In genomic region chr11:124761301-124762021, GRCh38 we compare ENCODE assay signal across 10 cellular contexts. TPM values are rescaled to one million over a fixed set of nuclear protein-coding genes. Genes with fewer than 3 reads are reported as not detected.
DNase-seq lines count a peak whose midpoint lies in the region; TF ChIP-seq lines count a peak whose summit lies in the region.
"Had no signal": no experiment of that assay in that cellular context is flagged by ENCODE, and none has a peak within 500 bp of the region (broad histone marks: within the 10 kb centered on the region; RNA-seq: fewer than 3 reads in every experiment).

No MANE protein-coding gene starts in this region.

- peaks cover 55% of the 10 kb centered on the region for H3K27me3 Mint-ChIP-seq in activated T-cell treated with anti-CD3 and anti-CD28 coated beads, Interleukin-2, amount 50 U/mL, for 24 hours
- peaks cover 50% of the 10 kb centered on the region for H3K27me3 Mint-ChIP-seq in activated T-helper 2 cell treated with anti-CD3 and anti-CD28 coated beads, Interferon-gamma antibody, Interleukin-2, Interleukin-4, amounts not matched to agents 10 μg/mL and 5 μg/mL and 100 μg/mL, durations not matched to agents 14 hours and 24 hours and 36 hours (ENCODE audit: low read depth)
- peaks cover 65% of the 10 kb centered on the region for H3K27me3 Mint-ChIP-seq in type B pancreatic cell

- no peak for DNase-seq in activated T-cell treated with anti-CD3 and anti-CD28 coated beads, Interleukin-2, amount 50 U/mL, for 24 hours
- DNase-seq in activated T-cell treated with anti-CD3 and anti-CD28 coated beads, Interleukin-2, amount 50 U/mL, for 1 hour, result no peak
- no peak for DNase-seq in activated T-helper 2 cell treated with anti-CD3 and anti-CD28 coated beads, Interferon-gamma antibody, Interleukin-2, Interleukin-4, amounts not matched to agents 10 μg/mL and 5 μg/mL and 100 μg/mL, durations not matched to agents 14 hours and 24 hours and 36 hours (ENCODE audit: low spot score)
- DNase-seq in type B pancreatic cell (ENCODE audit: extremely low spot score, unreplicated experiment), result no peak
- DNase-seq in AML-193 (lab: John Stamatoyannopoulos, UW), result no peak
- DNase-seq in ureter (ENCODE audit: low spot score), result no peak
- no peak for DNase-seq in foreskin fibroblast

- H3K4me3 ChIP-seq in liver (ENCODE audit: low read depth in 1 of 3, low read length in 3 of 3), result peak overlapping the region; percentile 42 to 60 (median 52)
- H3K4me3 ChIP-seq in foreskin fibroblast (ENCODE audit: low read depth in 1 of 2, low read length in 2 of 2), result no peak overlapping the region

- peak overlapping the region in 1 of 2 donors; percentile 43 for H3K9ac ChIP-seq in liver (ENCODE audit: low read depth in 1 of 2, low read length in 2 of 2)

- no peak overlapping the region for H3K27ac Mint-ChIP-seq in activated T-cell treated with anti-CD3 and anti-CD28 coated beads, Interleukin-2, amount 50 U/mL, for 24 hours
- no peak overlapping the region for H3K27ac Mint-ChIP-seq in activated T-helper 2 cell treated with anti-CD3 and anti-CD28 coated beads, Interferon-gamma antibody, Interleukin-2, Interleukin-4, amounts not matched to agents 10 μg/mL and 5 μg/mL and 100 μg/mL, durations not matched to agents 14 hours and 24 hours and 36 hours
- no peak overlapping the region for H3K27ac Mint-ChIP-seq in type B pancreatic cell

- H3K36me3 ChIP-seq in liver (ENCODE audit: control insufficient read depth in 4 of 4, insufficient read depth in 3 of 4, low read depth in 1 of 4, low read length in 3 of 4), result no peaks in the 10 kb centered on the region

- peaks cover 18 to 39% (median 22%) of the 10 kb centered on the region in 4 donors for H3K4me1 ChIP-seq in liver (ENCODE audit: control insufficient read depth in 4 of 4, insufficient read depth in 4 of 4, low read length in 3 of 4)

- H3K27ac ChIP-seq in liver (ENCODE audit: low read depth in 1 of 2, low read length in 2 of 2), result peak overlapping the region; percentile 82 to 84
- H3K27ac ChIP-seq: SK-N-MC had no signal

- intact Hi-C loops in activated T-helper 2 cell treated with anti-CD3 and anti-CD28 coated beads, Interferon-gamma antibody, Interleukin-2, Interleukin-4, amounts not matched to agents 10 μg/mL and 5 μg/mL and 100 μg/mL, durations not matched to agents 14 hours and 24 hours and 36 hours (cut with micrococcal nuclease), result loop anchor here (2.0 kb wide), 4 partner anchors 15 to 75 kb away; partner anchors contain the start of gene MSANTD2

- peaks cover 33% of the 10 kb centered on the region for H3K4me1 Mint-ChIP-seq in activated T-cell treated with anti-CD3 and anti-CD28 coated beads, Interleukin-2, amount 50 U/mL, for 24 hours (ENCODE audit: low read depth)
- H3K4me1 Mint-ChIP-seq in activated T-helper 2 cell treated with anti-CD3 and anti-CD28 coated beads, Interferon-gamma antibody, Interleukin-2, Interleukin-4, amounts not matched to agents 10 μg/mL and 5 μg/mL and 100 μg/mL, durations not matched to agents 14 hours and 24 hours and 36 hours (ENCODE audit: low read depth), result peaks cover 17% of the 10 kb centered on the region
- peaks cover 23% of the 10 kb centered on the region for H3K4me1 Mint-ChIP-seq in type B pancreatic cell (ENCODE audit: unreplicated experiment)

- TF ChIP-seq CTCF in liver (IDR thresholded peaks at IDR 0.05; ENCODE audit: low read depth, low read length, missing input control) (no peak), type B pancreatic cell (conservative IDR thresholded peaks at IDR 0.05) (no peak), foreskin fibroblast (IDR thresholded peaks at IDR 0.05; ENCODE audit: low read depth, low read length) (no peak)

- no peak for TF ChIP-seq RAD21 in liver (IDR thresholded peaks at IDR 0.05)

- H3K9me3 Mint-ChIP-seq in activated T-cell treated with anti-CD3 and anti-CD28 coated beads, Interleukin-2, amount 50 U/mL, for 24 hours, result no peaks in the 10 kb centered on the region
- no peaks in the 10 kb centered on the region for H3K9me3 Mint-ChIP-seq in activated T-helper 2 cell treated with anti-CD3 and anti-CD28 coated beads, Interferon-gamma antibody, Interleukin-2, Interleukin-4, amounts not matched to agents 10 μg/mL and 5 μg/mL and 100 μg/mL, durations not matched to agents 14 hours and 24 hours and 36 hours
- no peaks in the 10 kb centered on the region for H3K9me3 Mint-ChIP-seq in type B pancreatic cell

- H3K9me3 ChIP-seq in liver (ENCODE audit: control insufficient read depth in 4 of 4, low read length in 3 of 4), result no peaks in the 10 kb centered on the region

- peaks cover 0 to 8% (median 5%) of the 10 kb centered on the region in 4 donors for H3K27me3 ChIP-seq in liver (ENCODE audit: control insufficient read depth in 4 of 4, insufficient read depth in 4 of 4, low read length in 3 of 4)

- peaks cover 16% of the 10 kb centered on the region for H3K36me3 Mint-ChIP-seq in activated T-cell treated with anti-CD3 and anti-CD28 coated beads, Interleukin-2, amount 50 U/mL, for 24 hours (ENCODE audit: low read depth)
- peaks cover 4% of the 10 kb centered on the region for H3K36me3 Mint-ChIP-seq in activated T-helper 2 cell treated with anti-CD3 and anti-CD28 coated beads, Interferon-gamma antibody, Interleukin-2, Interleukin-4, amounts not matched to agents 10 μg/mL and 5 μg/mL and 100 μg/mL, durations not matched to agents 14 hours and 24 hours and 36 hours (ENCODE audit: low read depth)
- H3K36me3 Mint-ChIP-seq in type B pancreatic cell, result peaks cover 6% of the 10 kb centered on the region

- 14% methylated on average over 21 of the region's 21 CpGs for WGBS in liver

- peak overlapping the region; percentile 64 for H3K4me3 Mint-ChIP-seq in activated T-cell treated with anti-CD3 and anti-CD28 coated beads, Interleukin-2, amount 50 U/mL, for 24 hours
- H3K4me3 Mint-ChIP-seq in activated T-helper 2 cell treated with anti-CD3 and anti-CD28 coated beads, Interferon-gamma antibody, Interleukin-2, Interleukin-4, amounts not matched to agents 10 μg/mL and 5 μg/mL and 100 μg/mL, durations not matched to agents 14 hours and 24 hours and 36 hours (ENCODE audit: low read depth), result peak overlapping the region; percentile 49
- H3K4me3 Mint-ChIP-seq in type B pancreatic cell, result peak overlapping the region; percentile 66

TF ChIP-seq in liver, 16 proteins besides CTCF, POLR2A, EP300 and RAD21:
- no peak for TF ChIP-seq ZBTB33 (IDR thresholded peaks at IDR 0.05)
- peak; percentile 8 to 43 for TF ChIP-seq RXRA (IDR thresholded peaks at IDR 0.05)
- peak; percentile 61 for TF ChIP-seq NR2F2 (IDR thresholded peaks at IDR 0.05)

RNA-seq across cellular contexts. Expression of gene ESAM, which starts 0.6 kb away (rescaled TPM):
- total RNA-seq in activated T-helper 2 cell treated with anti-CD3 and anti-CD28 coated beads, Interferon-gamma antibody, Interleukin-2, Interleukin-4, amounts not matched to agents 10 μg/mL and 5 μg/mL and 100 μg/mL, durations not matched to agents 14 hours and 24 hours and 36 hours, result 0.18 and 0.23 TPM in 2 replicates
- total RNA-seq in liver (1 to 10 TPM; 4.0 to 9.8 TPM), type B pancreatic cell (ENCODE audit: low replicate concordance) (3.6 and 3.7 TPM in 2 replicates), ureter (34.4 TPM)
- polyA plus RNA-seq in liver, result 10 to 100 TPM in 1 of 2 donors, 1 to 10 TPM in 1; 9.9 to 15.6 TPM

RNA-seq across cellular contexts. Expression of gene VSIG2, which starts 9.4 kb away (rescaled TPM):
- not detected in 2 replicates for total RNA-seq in activated T-helper 2 cell treated with anti-CD3 and anti-CD28 coated beads, Interferon-gamma antibody, Interleukin-2, Interleukin-4, amounts not matched to agents 10 μg/mL and 5 μg/mL and 100 μg/mL, durations not matched to agents 14 hours and 24 hours and 36 hours
- total RNA-seq in liver (under 1 TPM in 1 of 2 donors, not detected in 1; 0.75 TPM), type B pancreatic cell (ENCODE audit: low replicate concordance) (8.7 and 14.8 TPM in 2 replicates), ureter (215 TPM)
- polyA plus RNA-seq in liver, result 1 to 10 TPM in 1 of 2 donors, under 1 TPM in 1; 0.51 to 1.3 TPM
- polyA plus RNA-seq: BJ had no signal

RNA-seq across cellular contexts. Expression of gene NRGN, which starts 21.7 kb away (rescaled TPM):
- 5.0 and 6.7 TPM in 2 replicates for total RNA-seq in activated T-helper 2 cell treated with anti-CD3 and anti-CD28 coated beads, Interferon-gamma antibody, Interleukin-2, Interleukin-4, amounts not matched to agents 10 μg/mL and 5 μg/mL and 100 μg/mL, durations not matched to agents 14 hours and 24 hours and 36 hours
- 1 to 10 TPM in 1 of 2 donors, not detected in 1; 1.7 TPM for total RNA-seq in liver
- 1 to 10 TPM in 1 of 2 donors, under 1 TPM in 1; 0.51 to 1.6 TPM for polyA plus RNA-seq in liver
- 3.6 and 17.3 TPM in 2 replicates for total RNA-seq in type B pancreatic cell (ENCODE audit: low replicate concordance)
- 6.1 TPM for total RNA-seq in ureter

RNA-seq across cellular contexts. Expression of gene MSANTD2, which starts 38.7 kb away (rescaled TPM):
- total RNA-seq in activated T-helper 2 cell treated with anti-CD3 and anti-CD28 coated beads, Interferon-gamma antibody, Interleukin-2, Interleukin-4, amounts not matched to agents 10 μg/mL and 5 μg/mL and 100 μg/mL, durations not matched to agents 14 hours and 24 hours and 36 hours, result 10.5 and 10.8 TPM in 2 replicates
- total RNA-seq in liver, result 1 to 10 TPM; 3.0 to 7.7 TPM
- polyA plus RNA-seq in liver, result 1 to 10 TPM; 1.6 to 1.7 TPM
- 13.2 and 27.4 TPM in 2 replicates for total RNA-seq in type B pancreatic cell (ENCODE audit: low replicate concordance)
- total RNA-seq in ureter, result 17.9 TPM

Comparison
In these comparisons a context has a peak if more than half of its experiments do, and no peak if none do; other contexts are left out.
1. H3K4me3 ChIP-seq: peak in liver (3 of 3); none in foreskin fibroblast (0 of 2).
2. RNA of gene VSIG2, which starts 9.4 kb away (total RNA-seq): 215 TPM in ureter (single experiment); 8.7 to 14.8 TPM in type B pancreatic cell, 0.75 TPM in liver and not detected in activated T-helper 2 cell treated with anti-CD3 and anti-CD28 coated beads, Interferon-gamma antibody, Interleukin-2, Interleukin-4, amounts not matched to agents 10 μg/mL and 5 μg/mL and 100 μg/mL, durations not matched to agents 14 hours and 24 hours and 36 hours; every median in the first group is over 10 times any median in the second.
3. Peak in every context shown above with its lines, with median percentiles within 50 percentile points of each other: H3K4me3 Mint-ChIP-seq.